ENCODE assay signal across 17 cellular contexts in genomic region chr2:219557791-219558785, GRCh38. TPM values are rescaled to one million over a fixed set of nuclear protein-coding genes. Genes with fewer than 3 reads are reported as not detected.
"Had no signal": no experiment of that assay in that cellular context is flagged by ENCODE, and none has a peak within 500 bp of the region (broad histone marks: within the 10 kb centered on the region; RNA-seq: fewer than 3 reads in every experiment).

No MANE protein-coding gene starts in this region.

- H3K27me3 ChIP-seq: ascending aorta, dorsolateral prefrontal cortex, thyroid gland had no signal

- FAIRE-seq: endometrium, keratinocyte had no signal

- ATAC-seq: activated naive CD8-positive, alpha-beta T cell treated with anti-CD3 and anti-CD28 coated beads, Interleukin-2, amount 50 U/mL, for 24 hours; left lung; SK-N-SH treated with all-trans-retinoic acid at 6 μM for 48 hours; stimulated activated effector memory CD8-positive, alpha-beta T cell treated with anti-CD3 and anti-CD28 coated beads, Interleukin-12 subunit alpha, Interleukin-12 subunit beta, amount 100 ng/mL, for 72 hours had no signal

- H3K36me3 ChIP-seq: left lung had no signal

- H3K27ac ChIP-seq: ascending aorta, dorsolateral prefrontal cortex, left lung, thyroid gland had no signal

- H3K9me3 ChIP-seq: ascending aorta, left lung, thyroid gland had no signal

- H3K4me3 ChIP-seq: ascending aorta, dorsolateral prefrontal cortex, left lung, thyroid gland had no signal

- DNase-seq: activated CD4-positive, CD25-positive, alpha-beta regulatory T cell treated with anti-CD3 and anti-CD28 coated beads, Interleukin-2, amount 50 U/mL, for 72 hours; activated naive CD4-positive, alpha-beta T cell; activated naive CD8-positive, alpha-beta T cell treated with anti-CD3 and anti-CD28 coated beads, Interleukin-2, amount 50 U/mL, for 24 hours; activated T-cell treated with anti-CD3 and anti-CD28 coated beads for 4 hours; mesendoderm; T-helper 1 cell; T1000; thyroid gland had no signal

RNA-seq across cellular contexts. Expression of gene INHA, which starts 14.0 kb away (rescaled TPM):
- total RNA-seq: ascending aorta, pulmonary artery endothelial cell, urinary bladder had no signal

RNA-seq across cellular contexts. Expression of gene TMEM198, which starts 14.3 kb away (rescaled TPM):
- total RNA-seq: pulmonary artery endothelial cell had no signal
